In genomic region chr18:70422061-70422965, GRCh38 we compare ENCODE assay signal across 1 cellular context.
TF ChIP-seq lines count a peak whose summit lies in the region.

No MANE protein-coding gene starts in this region.

TF ChIP-seq in GM23338, 12 proteins besides CTCF, POLR2A, EP300 and RAD21 (continued from another document):
- no peak for TF ChIP-seq REST (IDR thresholded peaks at IDR 0.05; ENCODE audit: unreplicated experiment)
